In the genomic region with DNA sequence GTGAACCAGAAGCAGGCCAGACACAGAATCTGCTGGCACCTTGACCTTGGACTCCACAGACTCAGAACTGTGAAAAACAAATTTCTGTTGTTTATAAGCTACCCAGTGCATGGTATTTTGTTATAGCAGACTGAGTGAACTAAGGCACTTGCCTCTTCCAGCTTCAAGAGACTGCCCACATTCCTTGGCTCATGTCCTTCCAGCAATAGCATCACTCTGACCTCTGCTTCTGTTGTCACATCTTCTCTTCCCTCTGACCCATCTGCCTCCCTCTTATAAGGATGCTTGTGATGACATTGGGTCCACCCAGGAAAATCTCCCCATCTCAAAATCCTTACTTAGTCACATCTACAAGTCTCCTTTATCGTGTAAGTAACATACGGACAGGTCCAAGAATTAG, we compare ENCODE assay signal across 1 cellular context.
TF ChIP-seq lines count a peak whose summit lies in the region.

No MANE protein-coding gene starts in this region.

TF ChIP-seq in SK-N-SH treated with all-trans-retinoic acid at 6 μM for 48 hours, 23 proteins besides CTCF, POLR2A, EP300 and RAD21 (continued from another document):
- TF ChIP-seq, protein P1, sequence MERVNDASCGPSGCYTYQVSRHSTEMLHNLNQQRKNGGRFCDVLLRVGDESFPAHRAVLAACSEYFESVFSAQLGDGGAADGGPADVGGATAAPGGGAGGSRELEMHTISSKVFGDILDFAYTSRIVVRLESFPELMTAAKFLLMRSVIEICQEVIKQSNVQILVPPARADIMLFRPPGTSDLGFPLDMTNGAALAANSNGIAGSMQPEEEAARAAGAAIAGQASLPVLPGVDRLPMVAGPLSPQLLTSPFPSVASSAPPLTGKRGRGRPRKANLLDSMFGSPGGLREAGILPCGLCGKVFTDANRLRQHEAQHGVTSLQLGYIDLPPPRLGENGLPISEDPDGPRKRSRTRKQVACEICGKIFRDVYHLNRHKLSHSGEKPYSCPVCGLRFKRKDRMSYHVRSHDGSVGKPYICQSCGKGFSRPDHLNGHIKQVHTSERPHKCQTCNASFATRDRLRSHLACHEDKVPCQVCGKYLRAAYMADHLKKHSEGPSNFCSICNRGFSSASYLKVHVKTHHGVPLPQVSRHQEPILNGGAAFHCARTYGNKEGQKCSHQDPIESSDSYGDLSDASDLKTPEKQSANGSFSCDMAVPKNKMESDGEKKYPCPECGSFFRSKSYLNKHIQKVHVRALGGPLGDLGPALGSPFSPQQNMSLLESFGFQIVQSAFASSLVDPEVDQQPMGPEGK (CRISPR knock-in tag; IDR thresholded peaks at IDR 0.05; ENCODE audit: borderline replicate concordance): no peak
- TF ChIP-seq, protein P2, sequence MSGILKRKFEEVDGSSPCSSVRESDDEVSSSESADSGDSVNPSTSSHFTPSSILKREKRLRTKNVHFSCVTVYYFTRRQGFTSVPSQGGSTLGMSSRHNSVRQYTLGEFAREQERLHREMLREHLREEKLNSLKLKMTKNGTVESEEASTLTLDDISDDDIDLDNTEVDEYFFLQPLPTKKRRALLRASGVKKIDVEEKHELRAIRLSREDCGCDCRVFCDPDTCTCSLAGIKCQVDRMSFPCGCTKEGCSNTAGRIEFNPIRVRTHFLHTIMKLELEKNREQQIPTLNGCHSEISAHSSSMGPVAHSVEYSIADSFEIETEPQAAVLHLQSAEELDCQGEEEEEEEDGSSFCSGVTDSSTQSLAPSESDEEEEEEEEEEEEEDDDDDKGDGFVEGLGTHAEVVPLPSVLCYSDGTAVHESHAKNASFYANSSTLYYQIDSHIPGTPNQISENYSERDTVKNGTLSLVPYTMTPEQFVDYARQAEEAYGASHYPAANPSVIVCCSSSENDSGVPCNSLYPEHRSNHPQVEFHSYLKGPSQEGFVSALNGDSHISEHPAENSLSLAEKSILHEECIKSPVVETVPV (CRISPR knock-in tag; IDR thresholded peaks at IDR 0.05): no peak
- TF ChIP-seq ZNF565 (CRISPR knock-in tag; conservative IDR thresholded peaks at IDR 0.05; ENCODE audit: low read depth): no peak
- no peak for TF ChIP-seq RARB (CRISPR knock-in tag; IDR thresholded peaks at IDR 0.05)
- no peak for TF ChIP-seq GLIS3 (CRISPR knock-in tag; IDR thresholded peaks at IDR 0.05)
- TF ChIP-seq PPARA (CRISPR knock-in tag; IDR thresholded peaks at IDR 0.05; ENCODE audit: borderline replicate concordance): no peak
- TF ChIP-seq ESRRG (CRISPR knock-in tag; IDR thresholded peaks at IDR 0.05): no peak
- TF ChIP-seq ARNTL (CRISPR knock-in tag; IDR thresholded peaks at IDR 0.05; ENCODE audit: borderline replicate concordance, low read depth): no peak
- no peak for TF ChIP-seq ZFP30 (CRISPR knock-in tag; IDR thresholded peaks at IDR 0.05)
- no peak for TF ChIP-seq TCF4 (CRISPR knock-in tag; IDR thresholded peaks at IDR 0.05; ENCODE audit: borderline replicate concordance)
